Comparison of ENCODE assay signal across 8 cellular contexts in the genomic region with DNA sequence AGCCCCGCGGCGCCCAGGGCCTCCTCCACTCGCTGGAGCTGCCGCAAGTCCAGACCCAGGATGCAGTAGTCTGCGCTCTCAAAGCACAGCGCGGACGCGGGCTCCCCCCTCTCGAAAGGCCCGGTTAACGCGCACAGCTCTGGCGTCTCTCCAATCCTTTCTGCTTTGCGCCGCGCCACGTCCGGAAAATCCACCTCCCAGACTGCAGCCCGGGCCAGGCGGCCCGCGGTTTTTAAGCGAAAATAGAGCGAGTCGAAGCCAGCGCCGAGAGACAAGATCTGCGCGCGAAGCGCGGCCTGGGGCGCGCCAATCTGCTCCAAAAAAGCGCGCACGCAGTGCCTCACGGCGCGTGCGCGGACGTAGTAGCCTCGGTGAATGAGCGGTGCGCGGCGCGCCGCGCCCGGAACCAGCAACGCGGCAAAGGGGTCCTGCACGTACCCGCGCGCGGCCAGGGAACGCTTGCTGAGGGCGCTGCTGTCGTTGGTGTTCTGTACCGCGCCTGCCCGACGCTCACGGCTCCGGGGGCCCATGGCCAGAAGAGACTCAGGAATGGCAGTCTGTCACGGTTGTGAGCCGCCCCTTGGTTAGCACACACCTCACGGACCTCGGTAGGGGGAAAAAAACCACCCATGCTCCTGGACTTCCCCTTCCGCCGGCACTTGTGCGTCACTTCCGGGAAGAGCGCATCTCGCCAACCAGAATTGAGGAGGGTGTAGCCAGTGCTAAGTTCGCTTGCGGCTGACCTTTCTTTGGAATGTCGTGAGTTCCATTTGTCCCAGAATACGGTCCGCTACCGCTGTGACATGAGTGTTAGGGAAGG. TPM values are rescaled to one million over a fixed set of nuclear protein-coding genes. Genes with fewer than 3 reads are reported as not detected.
DNase-seq lines count a peak whose midpoint lies in the region; ATAC-seq and TF ChIP-seq lines count a peak whose summit lies in the region.

A gene with protein sequence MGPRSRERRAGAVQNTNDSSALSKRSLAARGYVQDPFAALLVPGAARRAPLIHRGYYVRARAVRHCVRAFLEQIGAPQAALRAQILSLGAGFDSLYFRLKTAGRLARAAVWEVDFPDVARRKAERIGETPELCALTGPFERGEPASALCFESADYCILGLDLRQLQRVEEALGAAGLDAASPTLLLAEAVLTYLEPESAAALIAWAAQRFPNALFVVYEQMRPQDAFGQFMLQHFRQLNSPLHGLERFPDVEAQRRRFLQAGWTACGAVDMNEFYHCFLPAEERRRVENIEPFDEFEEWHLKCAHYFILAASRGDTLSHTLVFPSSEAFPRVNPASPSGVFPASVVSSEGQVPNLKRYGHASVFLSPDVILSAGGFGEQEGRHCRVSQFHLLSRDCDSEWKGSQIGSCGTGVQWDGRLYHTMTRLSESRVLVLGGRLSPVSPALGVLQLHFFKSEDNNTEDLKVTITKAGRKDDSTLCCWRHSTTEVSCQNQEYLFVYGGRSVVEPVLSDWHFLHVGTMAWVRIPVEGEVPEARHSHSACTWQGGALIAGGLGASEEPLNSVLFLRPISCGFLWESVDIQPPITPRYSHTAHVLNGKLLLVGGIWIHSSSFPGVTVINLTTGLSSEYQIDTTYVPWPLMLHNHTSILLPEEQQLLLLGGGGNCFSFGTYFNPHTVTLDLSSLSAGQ (minus strand): TSS at position 614 of the 820 bp plus-strand sequence. CDS start 84 bp downstream, at position 530.

- H4K20me1 ChIP-seq in SK-N-SH (ENCODE audit: insufficient read depth): no peaks in the 10 kb centered on the region

- H3K79me2 ChIP-seq in SK-N-SH (ENCODE audit: insufficient read depth): peaks cover 18% of the 10 kb centered on the region

- H3K27ac Mint-ChIP-seq in activated naive CD4-positive, alpha-beta T cell treated with anti-CD3 and anti-CD28 coated beads, Interleukin-2, amount 10 ng/mL, durations not matched to agents 7 days and 5 days: peak within 1 kb of the TSS; percentile 100

- peak within 1 kb of the TSS; percentile 91 for H2AFZ ChIP-seq in SK-N-SH (ENCODE audit: low read depth)

- peak; percentile 96 for ATAC-seq in gastroesophageal sphincter

- peaks cover 7% of the 10 kb centered on the region for H3K27me3 Mint-ChIP-seq in activated naive CD4-positive, alpha-beta T cell treated with anti-CD3 and anti-CD28 coated beads, Interleukin-2, amount 10 ng/mL, durations not matched to agents 7 days and 5 days

- H3K9ac ChIP-seq in SK-N-SH: peak within 1 kb of the TSS; percentile 80

- peak in 1 of 2 experiments; percentile 26; a peak in 1 of 4 replicates for TF ChIP-seq EP300 in SK-N-SH (IDR thresholded peaks at IDR 0.05; ENCODE audit: borderline replicate concordance in 1 of 2, low read depth in 1 of 2, low read length in 1 of 2)
- no peak for TF ChIP-seq EP300 in gastroesophageal sphincter (IDR thresholded peaks at IDR 0.05)

- no peaks in the 10 kb centered on the region for H3K9me2 ChIP-seq in SK-N-SH

- H3K4me1 ChIP-seq in SK-N-SH (ENCODE audit: control insufficient read depth in 1 of 2, insufficient read depth in 2 of 2, low read depth in 1 of 2, low read length in 1 of 2): peaks cover 6 to 13% of the 10 kb centered on the region in 2 experiments; a peak in 3 of 4 replicates
- peaks cover 5 to 36% (median 11%) of the 10 kb centered on the region in 3 donors for H3K4me1 ChIP-seq in gastroesophageal sphincter
- peaks cover 17 to 18% of the 10 kb centered on the region in 2 experiments for H3K4me1 ChIP-seq in neutrophil (ENCODE audit: control insufficient read depth in 1 of 2, insufficient read depth in 1 of 2, low read depth in 1 of 2, low read length in 1 of 2)

- no peak for TF ChIP-seq RAD21 in SK-N-SH (IDR thresholded peaks at IDR 0.05; ENCODE audit: low read length)

- TF ChIP-seq POLR2A in gastroesophageal sphincter (IDR thresholded peaks at IDR 0.05): peak; percentile 35 to 57

- H3K9me3 Mint-ChIP-seq in activated naive CD4-positive, alpha-beta T cell treated with anti-CD3 and anti-CD28 coated beads, Interleukin-2, amount 10 ng/mL, durations not matched to agents 7 days and 5 days: no peaks in the 10 kb centered on the region

- DNase-seq in GM03348 (ENCODE audit: low spot score): peak; percentile 94
- DNase-seq in HFF-Myc (ENCODE audit: extremely low read depth, low read depth): peak; percentile 87
- DNase-seq in NCI-H1048 (lab: John Stamatoyannopoulos, UW): peak; percentile 62
- DNase-seq in SK-N-SH: peak; percentile 93
- DNase-seq in activated naive CD4-positive, alpha-beta T cell treated with anti-CD3 and anti-CD28 coated beads, Interleukin-2, amount 10 ng/mL, durations not matched to agents 7 days and 5 days: peak; percentile 93
- DNase-seq in substantia nigra (lab: John Stamatoyannopoulos, UW): peak; percentile 45 to 93 (median 86)

- H3K9me3 ChIP-seq in SK-N-SH (no peaks in the 10 kb centered on the region), gastroesophageal sphincter (no peaks in the 10 kb centered on the region), neutrophil (no peaks in the 10 kb centered on the region)

- H3K4me3 ChIP-seq in HFF-Myc (replicated peaks; ENCODE audit: low read depth, low read length): peak within 1 kb of the TSS; percentile 73
- H3K4me3 ChIP-seq in SK-N-SH (ENCODE audit: low read depth in 2 of 2, low read length in 1 of 2): peak within 1 kb of the TSS; percentile 76 to 88
- H3K4me3 ChIP-seq in gastroesophageal sphincter: peak within 1 kb of the TSS; percentile 65 to 92
- peak within 1 kb of the TSS; percentile 96 for H3K4me3 ChIP-seq in neutrophil (ENCODE audit: low read depth in 1 of 2, low read length in 1 of 2)

- CTCF ChIA-PET in SK-N-SH (lab: Yijun Ruan, JAX): interaction anchor here (0.8 to 6.8 kb wide), 2 partner anchors 45 to 105 kb away, joined by 4 to 22 read pairs; no protein-coding TSS in a partner anchor
- CTCF ChIA-PET in activated naive CD4-positive, alpha-beta T cell treated with anti-CD3 and anti-CD28 coated beads, Interleukin-2, amount 10 ng/mL, durations not matched to agents 7 days and 5 days (lab: Charles Lee): interaction anchor here (1.8 kb wide), 1 partner anchor 185 kb away, joined by 3 read pairs; no protein-coding TSS in a partner anchor

- peak within 1 kb of the TSS; percentile 80 to 96 for H3K27ac ChIP-seq in SK-N-SH (ENCODE audit: low read depth in 2 of 2, low read length in 1 of 2)
- peak within 1 kb of the TSS; percentile 91 to 93 (median 92) for H3K27ac ChIP-seq in gastroesophageal sphincter
- H3K27ac ChIP-seq in neutrophil: peak within 1 kb of the TSS; percentile 90
- H3K27ac ChIP-seq in substantia nigra (ENCODE audit: low read depth, low read length, poor library complexity, severe bottlenecking): peak within 1 kb of the TSS; percentile 85

- H3K36me3 Mint-ChIP-seq in activated naive CD4-positive, alpha-beta T cell treated with anti-CD3 and anti-CD28 coated beads, Interleukin-2, amount 10 ng/mL, durations not matched to agents 7 days and 5 days: peaks cover 39% of the 10 kb centered on the region

- H3K4me1 Mint-ChIP-seq in activated naive CD4-positive, alpha-beta T cell treated with anti-CD3 and anti-CD28 coated beads, Interleukin-2, amount 10 ng/mL, durations not matched to agents 7 days and 5 days: peaks cover 35% of the 10 kb centered on the region

- TF ChIP-seq CTCF in HFF-Myc (IDR thresholded peaks at IDR 0.05; ENCODE audit: low read depth, low read length, missing control alignments): no peak
- no peak for TF ChIP-seq CTCF in SK-N-SH (IDR thresholded peaks at IDR 0.05)
- no peak for TF ChIP-seq CTCF in gastroesophageal sphincter (IDR thresholded peaks at IDR 0.05)
- peak; percentile 15 for TF ChIP-seq CTCF in neutrophil (IDR thresholded peaks at IDR 0.05)

- peak within 1 kb of the TSS; percentile 96 for H3K4me2 ChIP-seq in SK-N-SH

- H3K4me3 Mint-ChIP-seq in activated naive CD4-positive, alpha-beta T cell treated with anti-CD3 and anti-CD28 coated beads, Interleukin-2, amount 10 ng/mL, durations not matched to agents 7 days and 5 days: peak within 1 kb of the TSS; percentile 93

- H3K36me3 ChIP-seq in SK-N-SH (replicated peaks in 1 of 2; ENCODE audit: control insufficient read depth in 1 of 2, insufficient read depth in 2 of 2, low read length in 1 of 2) (peaks cover 16 to 21% of the 10 kb centered on the region in 2 experiments), gastroesophageal sphincter (peaks cover 0 to 11% of the 10 kb centered on the region in 2 donors), neutrophil (no peaks in the 10 kb centered on the region)

- POLR2A ChIA-PET in SK-N-SH (lab: Yijun Ruan, JAX): interaction anchor here (1.1 kb wide), 1 partner anchor 72 kb away, joined by 3 read pairs; no protein-coding TSS in a partner anchor

- H3K27me3 ChIP-seq in SK-N-SH (ENCODE audit: insufficient read depth): no peaks in the 10 kb centered on the region
- H3K27me3 ChIP-seq in gastroesophageal sphincter: no peaks in the 10 kb centered on the region
- no peaks in the 10 kb centered on the region for H3K27me3 ChIP-seq in neutrophil

- WGBS in SK-N-SH (ENCODE audit: low lambda C conversion rate): 2% methylated on average over 28 of the region's 86 CpGs
- 0% methylated on average over 4 of the region's 86 CpGs; no CpG with 5 or more reads in 1 of the 2 donors for WGBS in gastroesophageal sphincter (ENCODE audit: low coverage in 1 of 2), 2 donors

- H3F3A ChIP-seq in SK-N-SH (replicated peaks; ENCODE audit: insufficient read depth): no peaks in the 10 kb centered on the region

TF ChIP-seq in SK-N-SH, 30 proteins besides CTCF, POLR2A, EP300 and RAD21 (continues in another document):
- TF ChIP-seq, protein P1, sequence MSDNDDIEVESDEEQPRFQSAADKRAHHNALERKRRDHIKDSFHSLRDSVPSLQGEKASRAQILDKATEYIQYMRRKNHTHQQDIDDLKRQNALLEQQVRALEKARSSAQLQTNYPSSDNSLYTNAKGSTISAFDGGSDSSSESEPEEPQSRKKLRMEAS (IDR thresholded peaks at IDR 0.05; ENCODE audit: low read depth): peak; percentile 88
- TF ChIP-seq MXI1 (IDR thresholded peaks at IDR 0.05; ENCODE audit: low read depth, low read length) (peak; percentile 74), CHD2 (IDR thresholded peaks at IDR 0.05; ENCODE audit: low read length, partially characterized antibody) (no peak), GABPA (IDR thresholded peaks at IDR 0.05; ENCODE audit: low read depth) (peak; percentile 92), JUND (IDR thresholded peaks at IDR 0.05) (no peak), FOXM1 (IDR thresholded peaks at IDR 0.05; ENCODE audit: low read depth) (no peak)
- TF ChIP-seq, protein P2, sequence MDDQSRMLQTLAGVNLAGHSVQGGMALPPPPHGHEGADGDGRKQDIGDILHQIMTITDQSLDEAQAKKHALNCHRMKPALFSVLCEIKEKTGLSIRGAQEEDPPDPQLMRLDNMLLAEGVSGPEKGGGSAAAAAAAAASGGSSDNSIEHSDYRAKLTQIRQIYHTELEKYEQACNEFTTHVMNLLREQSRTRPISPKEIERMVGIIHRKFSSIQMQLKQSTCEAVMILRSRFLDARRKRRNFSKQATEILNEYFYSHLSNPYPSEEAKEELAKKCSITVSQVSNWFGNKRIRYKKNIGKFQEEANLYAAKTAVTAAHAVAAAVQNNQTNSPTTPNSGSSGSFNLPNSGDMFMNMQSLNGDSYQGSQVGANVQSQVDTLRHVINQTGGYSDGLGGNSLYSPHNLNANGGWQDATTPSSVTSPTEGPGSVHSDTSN (IDR thresholded peaks at IDR 0.05): no peak

RNA-seq across cellular contexts. Expression of the gene that starts here (rescaled TPM):
- polyA plus RNA-seq in SK-N-SH (2012; rRNA removed): 7.1 and 9.6 TPM in 2 replicates
- polyA plus RNA-seq in SK-N-SH (2012; cell fraction: cytosol; rRNA removed): 8.0 and 8.8 TPM in 2 replicates
- polyA plus RNA-seq in SK-N-SH (2012; cell fraction: nucleus; rRNA removed): 3.7 and 6.4 TPM in 2 replicates
- 1 to 10 TPM; 5.4 to 9.5 (median 6.4) TPM for total RNA-seq in gastroesophageal sphincter

Comparison
In these comparisons a context has a peak if more than half of its experiments do, and no peak if none do; other contexts are left out.
1. Peak in every context shown above with its lines: DNase-seq, ATAC-seq, H3K4me3 ChIP-seq and H3K27ac ChIP-seq.